In the genomic region with DNA sequence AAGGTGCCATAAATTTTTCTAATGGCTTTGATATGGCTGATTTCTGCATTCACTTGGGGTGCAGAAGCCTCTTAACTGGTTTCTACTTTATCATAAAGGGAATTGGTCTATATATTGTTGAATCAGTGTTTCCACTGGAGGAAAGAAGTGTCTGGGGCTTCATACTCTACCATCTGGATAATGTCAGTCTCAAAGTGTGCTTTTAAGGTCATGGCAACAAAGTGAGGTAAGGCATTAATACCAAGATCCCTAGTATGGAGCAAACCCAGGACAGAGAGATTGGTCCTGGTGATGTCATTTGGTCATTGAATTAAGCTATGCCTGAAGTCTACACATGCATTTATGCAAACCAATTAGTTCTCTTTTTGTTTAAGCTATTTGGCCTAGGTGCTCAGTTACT, we compare ENCODE assay signal across 15 cellular contexts.
A peak's percentile ranks its signal among the peaks of the same experiment; 100 is the strongest.
DNase-seq lines count a peak whose midpoint lies in the region; ATAC-seq, FAIRE-seq and TF ChIP-seq lines count a peak whose summit lies in the region.
"Had no signal": no experiment of that assay in that cellular context is flagged by ENCODE, and none has a peak within 500 bp of the region (broad histone marks: within the 10 kb centered on the region; RNA-seq: fewer than 3 reads in every experiment).

No MANE protein-coding gene starts in this region.

- DNase-seq in D721Med (ENCODE audit: insufficient read length, low spot score) (no peak), SK-N-DZ (ENCODE audit: low spot score) (peak; percentile 17), medulla oblongata (ENCODE audit: extremely low spot score) (no peak)
- DNase-seq: AML-193; CD4-positive, CD25-positive, alpha-beta regulatory T cell; DMS 273 treated with DMSO at 0.1 percent for 48 hours had no signal

- H3K36me3 ChIP-seq in muscle layer of colon (ENCODE audit: insufficient read depth, low read length), result no peaks in the 10 kb centered on the region
- H3K36me3 ChIP-seq: BLaER1 had no signal

- H3K4me3 ChIP-seq in muscle layer of colon (ENCODE audit: low read depth in 1 of 2, low read length in 2 of 2), result no peak overlapping the region
- H3K4me3 ChIP-seq: BLaER1, GM12878, GM23248 had no signal

- H3K27ac ChIP-seq in muscle layer of colon (ENCODE audit: low read depth, low read length), result peak overlapping the region; percentile 3
- H3K27ac ChIP-seq: BLaER1, GM23248 had no signal

- H3K4me1 ChIP-seq in muscle layer of colon (ENCODE audit: insufficient read depth, low read length), result peaks cover 25% of the 10 kb centered on the region
- H3K4me1 ChIP-seq: BLaER1 had no signal

- no peaks in the 10 kb centered on the region for H3K9me3 ChIP-seq in muscle layer of colon (ENCODE audit: low read length)

- ATAC-seq in HG02610 (IDR thresholded peaks at IDR 0.05; ENCODE audit: unreplicated experiment) (no peak), esophagus mucosa (no peak)
- ATAC-seq: GM12878, HCT116, HepG2 had no signal

- FAIRE-seq in D721Med (lab: Jason Lieb, UNC), result peak; percentile 89
- FAIRE-seq: GM12878, H54, HepG2 had no signal

- H3K27me3 ChIP-seq in muscle layer of colon (ENCODE audit: control insufficient read depth in 1 of 2, insufficient read depth in 2 of 2, low read length in 2 of 2), result no peaks in the 10 kb centered on the region
- H3K27me3 ChIP-seq: BLaER1 had no signal

- no peak for TF ChIP-seq CTCF in D721Med (IDR thresholded peaks at IDR 0.05; ENCODE audit: insufficient read depth, missing control alignments)

- H3K9ac ChIP-seq in muscle layer of colon (ENCODE audit: low read length), result no peak overlapping the region
- H3K9ac ChIP-seq: BLaER1, GM23248 had no signal
